Comparison of ENCODE assay signal across 1 cellular context in genomic region chr11:65418681-65419459, GRCh38.
TF ChIP-seq lines count a peak whose summit lies in the region.

No MANE protein-coding gene starts in this region.

TF ChIP-seq in K562, 482 proteins besides CTCF, POLR2A, EP300 and RAD21 (continued from another document and continues in another):
- TF ChIP-seq, protein P1, sequence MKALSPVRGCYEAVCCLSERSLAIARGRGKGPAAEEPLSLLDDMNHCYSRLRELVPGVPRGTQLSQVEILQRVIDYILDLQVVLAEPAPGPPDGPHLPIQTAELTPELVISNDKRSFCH (CRISPR knock-in tag; IDR thresholded peaks at IDR 0.05), result no peak; the same call in 1 of the 2 replicates
- TF ChIP-seq, protein P1 (tag; IDR thresholded peaks at IDR 0.05), result peak; percentile 99
- TF ChIP-seq ELF1 (tag; IDR thresholded peaks at IDR 0.05) (no peak), SREBF2 (CRISPR knock-in tag; IDR thresholded peaks at IDR 0.05) (no peak), TAF9B (IDR thresholded peaks at IDR 0.05; ENCODE audit: partially characterized antibody) (no peak), YBX1 (IDR thresholded peaks at IDR 0.05) (no peak), GABPB2 (CRISPR knock-in tag; conservative IDR thresholded peaks at IDR 0.05) (no peak), ZFP91 (CRISPR knock-in tag; IDR thresholded peaks at IDR 0.05) (no peak), CBFA2T3 (IDR thresholded peaks at IDR 0.05) (peak; percentile 2; the same call in 1 of the 2 replicates), MED1 (CRISPR knock-in tag; IDR thresholded peaks at IDR 0.05; ENCODE audit: borderline replicate concordance) (no peak), SPI1 (IDR thresholded peaks at IDR 0.05; ENCODE audit: borderline replicate concordance, low read depth, low read length) (no peak), ZNF140 (CRISPR knock-in tag; IDR thresholded peaks at IDR 0.05) (no peak), ETV5 (CRISPR knock-in tag; IDR thresholded peaks at IDR 0.05; ENCODE audit: low read depth) (peak; percentile 96), PPARD (CRISPR knock-in tag; IDR thresholded peaks at IDR 0.05) (no peak), TBP (optimal IDR thresholded peaks at IDR 0.05; ENCODE audit: low read depth, low read length) (no peak), JUNB (CRISPR knock-in tag; conservative IDR thresholded peaks at IDR 0.05) (no peak), HNRNPL (IDR thresholded peaks at IDR 0.05; ENCODE audit: low read depth, low read length) (no peak), ZZZ3 (IDR thresholded peaks at IDR 0.05) (no peak), SRSF9 (IDR thresholded peaks at IDR 0.05; ENCODE audit: borderline replicate concordance, low read depth, low read length) (no peak), ZNF583 (CRISPR knock-in tag; IDR thresholded peaks at IDR 0.05) (peak; percentile 62; the same call in 1 of the 2 replicates), SMAD4 (CRISPR knock-in tag; conservative IDR thresholded peaks at IDR 0.05) (peak; percentile 91), C11orf30 (IDR thresholded peaks at IDR 0.05; ENCODE audit: low read depth) (no peak), BMI1 (IDR thresholded peaks at IDR 0.05; ENCODE audit: low read length) (no peak), POU5F1 (IDR thresholded peaks at IDR 0.05; ENCODE audit: borderline replicate concordance, low read depth, low read length, partially characterized antibody) (no peak), U2AF1 (optimal IDR thresholded peaks at IDR 0.05; ENCODE audit: low read depth, low read length) (no peak), ZNF280B (CRISPR knock-in tag; IDR thresholded peaks at IDR 0.05) (no peak), MNT (conservative IDR thresholded peaks at IDR 0.05) (no peak), ZBTB26 (CRISPR knock-in tag; IDR thresholded peaks at IDR 0.05) (no peak), NBN (IDR thresholded peaks at IDR 0.05; ENCODE audit: low read depth) (peak; percentile 93), BRF1 (IDR thresholded peaks at IDR 0.05; ENCODE audit: borderline replicate concordance, extremely low read depth, insufficient read length) (no peak), TARDBP (IDR thresholded peaks at IDR 0.05) (peak; percentile 76; the same call in 1 of the 2 replicates), GTF3C2 (IDR thresholded peaks at IDR 0.05; ENCODE audit: borderline replicate concordance, extremely low read depth, insufficient read length) (no peak)
- TF ChIP-seq, protein P2, sequence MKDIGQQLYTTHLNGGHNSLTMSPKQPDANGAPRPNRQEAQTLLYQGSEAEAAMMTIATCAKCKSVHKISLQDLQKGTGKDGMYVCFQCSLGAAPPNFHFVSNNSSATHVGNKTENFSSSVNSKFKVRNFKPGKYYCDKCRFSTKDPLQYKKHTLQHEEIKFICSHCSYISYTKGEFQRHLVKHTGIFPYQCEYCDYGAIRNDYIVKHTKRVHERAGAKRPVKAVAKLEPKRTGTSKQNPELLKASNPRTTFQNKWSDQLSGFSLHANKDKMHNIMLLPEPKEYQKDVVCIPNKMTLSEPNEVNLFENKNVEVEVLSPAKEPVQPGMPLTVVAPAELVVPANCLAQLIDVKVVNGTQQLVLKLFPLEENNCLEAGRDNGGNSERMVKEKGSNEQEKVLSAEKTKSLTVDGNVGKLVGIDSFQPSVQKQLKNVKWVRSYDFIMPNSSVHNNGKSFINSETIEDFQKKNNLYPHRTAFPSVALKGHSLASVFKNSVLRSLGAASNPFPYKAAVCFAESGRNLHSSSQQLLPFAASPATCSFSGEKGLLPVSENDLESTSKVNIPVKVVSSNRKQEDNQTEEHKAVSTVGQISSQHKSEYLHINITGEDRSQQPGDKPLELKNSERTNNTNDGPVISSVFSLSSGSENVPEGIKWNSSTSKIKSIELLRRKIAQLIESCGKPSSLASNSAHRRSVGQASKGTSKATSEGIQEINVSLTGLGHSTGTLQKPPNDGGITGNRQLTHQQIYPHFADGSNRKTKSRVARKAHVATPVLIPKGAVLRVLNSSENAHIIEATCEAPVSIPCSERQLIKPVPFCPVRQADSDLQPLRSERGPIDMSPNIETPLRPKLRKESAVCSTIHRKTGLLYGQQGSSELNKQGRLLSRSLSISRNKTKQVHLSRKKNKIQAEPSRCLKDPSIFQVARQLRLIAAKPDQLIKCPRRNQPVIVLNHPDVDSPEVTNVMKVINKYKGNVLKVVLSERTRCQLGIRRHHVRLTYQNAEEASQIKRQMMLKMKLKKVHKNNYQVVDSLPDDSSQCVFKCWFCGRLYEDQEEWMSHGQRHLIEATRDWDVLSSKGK (CRISPR knock-in tag; IDR thresholded peaks at IDR 0.05), result no peak
- TF ChIP-seq, protein P3, sequence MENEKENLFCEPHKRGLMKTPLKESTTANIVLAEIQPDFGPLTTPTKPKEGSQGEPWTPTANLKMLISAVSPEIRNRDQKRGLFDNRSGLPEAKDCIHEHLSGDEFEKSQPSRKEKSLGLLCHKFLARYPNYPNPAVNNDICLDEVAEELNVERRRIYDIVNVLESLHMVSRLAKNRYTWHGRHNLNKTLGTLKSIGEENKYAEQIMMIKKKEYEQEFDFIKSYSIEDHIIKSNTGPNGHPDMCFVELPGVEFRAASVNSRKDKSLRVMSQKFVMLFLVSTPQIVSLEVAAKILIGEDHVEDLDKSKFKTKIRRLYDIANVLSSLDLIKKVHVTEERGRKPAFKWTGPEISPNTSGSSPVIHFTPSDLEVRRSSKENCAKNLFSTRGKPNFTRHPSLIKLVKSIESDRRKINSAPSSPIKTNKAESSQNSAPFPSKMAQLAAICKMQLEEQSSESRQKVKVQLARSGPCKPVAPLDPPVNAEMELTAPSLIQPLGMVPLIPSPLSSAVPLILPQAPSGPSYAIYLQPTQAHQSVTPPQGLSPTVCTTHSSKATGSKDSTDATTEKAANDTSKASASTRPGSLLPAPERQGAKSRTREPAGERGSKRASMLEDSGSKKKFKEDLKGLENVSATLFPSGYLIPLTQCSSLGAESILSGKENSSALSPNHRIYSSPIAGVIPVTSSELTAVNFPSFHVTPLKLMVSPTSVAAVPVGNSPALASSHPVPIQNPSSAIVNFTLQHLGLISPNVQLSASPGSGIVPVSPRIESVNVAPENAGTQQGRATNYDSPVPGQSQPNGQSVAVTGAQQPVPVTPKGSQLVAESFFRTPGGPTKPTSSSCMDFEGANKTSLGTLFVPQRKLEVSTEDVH (IDR thresholded peaks at IDR 0.05; ENCODE audit: low read depth, partially characterized antibody), result peak; percentile 67
- TF ChIP-seq, protein P4, sequence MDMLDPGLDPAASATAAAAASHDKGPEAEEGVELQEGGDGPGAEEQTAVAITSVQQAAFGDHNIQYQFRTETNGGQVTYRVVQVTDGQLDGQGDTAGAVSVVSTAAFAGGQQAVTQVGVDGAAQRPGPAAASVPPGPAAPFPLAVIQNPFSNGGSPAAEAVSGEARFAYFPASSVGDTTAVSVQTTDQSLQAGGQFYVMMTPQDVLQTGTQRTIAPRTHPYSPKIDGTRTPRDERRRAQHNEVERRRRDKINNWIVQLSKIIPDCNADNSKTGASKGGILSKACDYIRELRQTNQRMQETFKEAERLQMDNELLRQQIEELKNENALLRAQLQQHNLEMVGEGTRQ (CRISPR knock-in tag; IDR thresholded peaks at IDR 0.05), result peak; percentile 86
- TF ChIP-seq, protein P5, sequence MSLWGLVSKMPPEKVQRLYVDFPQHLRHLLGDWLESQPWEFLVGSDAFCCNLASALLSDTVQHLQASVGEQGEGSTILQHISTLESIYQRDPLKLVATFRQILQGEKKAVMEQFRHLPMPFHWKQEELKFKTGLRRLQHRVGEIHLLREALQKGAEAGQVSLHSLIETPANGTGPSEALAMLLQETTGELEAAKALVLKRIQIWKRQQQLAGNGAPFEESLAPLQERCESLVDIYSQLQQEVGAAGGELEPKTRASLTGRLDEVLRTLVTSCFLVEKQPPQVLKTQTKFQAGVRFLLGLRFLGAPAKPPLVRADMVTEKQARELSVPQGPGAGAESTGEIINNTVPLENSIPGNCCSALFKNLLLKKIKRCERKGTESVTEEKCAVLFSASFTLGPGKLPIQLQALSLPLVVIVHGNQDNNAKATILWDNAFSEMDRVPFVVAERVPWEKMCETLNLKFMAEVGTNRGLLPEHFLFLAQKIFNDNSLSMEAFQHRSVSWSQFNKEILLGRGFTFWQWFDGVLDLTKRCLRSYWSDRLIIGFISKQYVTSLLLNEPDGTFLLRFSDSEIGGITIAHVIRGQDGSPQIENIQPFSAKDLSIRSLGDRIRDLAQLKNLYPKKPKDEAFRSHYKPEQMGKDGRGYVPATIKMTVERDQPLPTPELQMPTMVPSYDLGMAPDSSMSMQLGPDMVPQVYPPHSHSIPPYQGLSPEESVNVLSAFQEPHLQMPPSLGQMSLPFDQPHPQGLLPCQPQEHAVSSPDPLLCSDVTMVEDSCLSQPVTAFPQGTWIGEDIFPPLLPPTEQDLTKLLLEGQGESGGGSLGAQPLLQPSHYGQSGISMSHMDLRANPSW (CRISPR knock-in tag; IDR thresholded peaks at IDR 0.05), result no peak
